In the genomic region with DNA sequence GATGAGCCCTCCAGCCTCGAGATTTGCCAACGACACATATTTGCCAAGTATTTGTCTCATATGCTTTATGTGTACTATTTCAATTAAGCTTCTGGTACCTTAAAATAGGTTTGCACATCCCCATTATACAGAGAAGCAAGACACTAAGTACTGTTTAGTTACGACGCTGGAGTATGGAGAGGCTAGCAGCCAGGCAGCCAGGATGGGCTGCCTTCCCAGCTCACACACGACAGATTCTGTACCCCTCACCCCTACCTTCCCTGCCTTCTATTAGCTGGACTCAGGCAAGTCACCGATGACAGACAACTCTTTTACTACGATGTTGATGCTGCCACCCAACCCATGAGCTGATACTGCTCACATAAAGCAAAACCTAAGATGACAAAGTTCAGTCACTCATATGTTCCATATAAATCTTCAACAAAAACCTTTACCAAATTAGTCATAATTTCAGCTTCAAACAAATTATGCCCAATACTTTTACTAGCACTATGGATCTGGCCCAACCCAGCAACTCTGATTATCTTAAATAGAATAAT, we compare ENCODE assay signal across 17 cellular contexts.
"Had no signal": no experiment of that assay in that cellular context is flagged by ENCODE, and none has a peak within 500 bp of the region (broad histone marks: within the 10 kb centered on the region; RNA-seq: fewer than 3 reads in every experiment).

No MANE protein-coding gene starts in this region.

- DNase-seq: activated CD4-positive, CD25-positive, alpha-beta regulatory T cell treated with anti-CD3 and anti-CD28 coated beads, Interleukin-2, amount 50 U/mL, for 72 hours; activated naive CD4-positive, alpha-beta T cell treated with anti-CD3 and anti-CD28 coated beads, Interleukin-2, amount 10 ng/mL, durations not matched to agents 7 days and 5 days; effector CD4-positive, alpha-beta T cell; immature natural killer cell; kidney glomerular epithelial cell; natural killer cell; sigmoid colon; stimulated activated CD4-positive, alpha-beta T cell treated with anti-CD3 and anti-CD28 coated beads, Interleukin-4, amount 100 ng/mL, for 4 hours; stimulated activated naive CD4-positive, alpha-beta T cell; T1000; uterus had no signal

- H3K27ac Mint-ChIP-seq: activated naive CD4-positive, alpha-beta T cell treated with anti-CD3 and anti-CD28 coated beads, Interleukin-2, amount 10 ng/mL, durations not matched to agents 7 days and 5 days; activated T-helper 1 cell treated with anti-CD3 and anti-CD28 coated beads, Interleukin-12 subunit alpha, Interleukin-12 subunit beta, Interleukin-2, Interleukin-4 antibody, amounts not matched to agents 30 ng/mL and 10 ng/mL and 1 ng/mL, durations not matched to agents 14 hours and 24 hours and 36 hours; memory B cell had no signal

- H3K9me3 ChIP-seq: adrenal gland, esophagus muscularis mucosa, sigmoid colon, tibial nerve, uterus had no signal

- H3K4me3 ChIP-seq: adrenal gland, esophagus muscularis mucosa, sigmoid colon, tibial nerve, uterus had no signal

- H3K9me3 Mint-ChIP-seq: activated naive CD4-positive, alpha-beta T cell treated with anti-CD3 and anti-CD28 coated beads, Interleukin-2, amount 10 ng/mL, durations not matched to agents 7 days and 5 days; activated T-helper 1 cell treated with anti-CD3 and anti-CD28 coated beads, Interleukin-12 subunit alpha, Interleukin-12 subunit beta, Interleukin-2, Interleukin-4 antibody, amounts not matched to agents 30 ng/mL and 10 ng/mL and 1 ng/mL, durations not matched to agents 14 hours and 24 hours and 36 hours; immature natural killer cell; memory B cell; natural killer cell had no signal

- H3K4me1 ChIP-seq: parathyroid adenoma, tibial nerve, uterus had no signal

- H3K27me3 Mint-ChIP-seq: activated naive CD4-positive, alpha-beta T cell treated with anti-CD3 and anti-CD28 coated beads, Interleukin-2, amount 10 ng/mL, durations not matched to agents 7 days and 5 days; memory B cell had no signal

- H3K4me3 Mint-ChIP-seq: activated naive CD4-positive, alpha-beta T cell treated with anti-CD3 and anti-CD28 coated beads, Interleukin-2, amount 10 ng/mL, durations not matched to agents 7 days and 5 days; activated T-helper 1 cell treated with anti-CD3 and anti-CD28 coated beads, Interleukin-12 subunit alpha, Interleukin-12 subunit beta, Interleukin-2, Interleukin-4 antibody, amounts not matched to agents 30 ng/mL and 10 ng/mL and 1 ng/mL, durations not matched to agents 14 hours and 24 hours and 36 hours; immature natural killer cell; memory B cell; natural killer cell had no signal

- H3K27me3 ChIP-seq: adrenal gland, esophagus muscularis mucosa, sigmoid colon, tibial nerve, uterus had no signal

- H3K27ac ChIP-seq: esophagus muscularis mucosa, parathyroid adenoma, sigmoid colon, tibial nerve, uterus had no signal

- H3K36me3 ChIP-seq: uterus had no signal
